In the genomic region with DNA sequence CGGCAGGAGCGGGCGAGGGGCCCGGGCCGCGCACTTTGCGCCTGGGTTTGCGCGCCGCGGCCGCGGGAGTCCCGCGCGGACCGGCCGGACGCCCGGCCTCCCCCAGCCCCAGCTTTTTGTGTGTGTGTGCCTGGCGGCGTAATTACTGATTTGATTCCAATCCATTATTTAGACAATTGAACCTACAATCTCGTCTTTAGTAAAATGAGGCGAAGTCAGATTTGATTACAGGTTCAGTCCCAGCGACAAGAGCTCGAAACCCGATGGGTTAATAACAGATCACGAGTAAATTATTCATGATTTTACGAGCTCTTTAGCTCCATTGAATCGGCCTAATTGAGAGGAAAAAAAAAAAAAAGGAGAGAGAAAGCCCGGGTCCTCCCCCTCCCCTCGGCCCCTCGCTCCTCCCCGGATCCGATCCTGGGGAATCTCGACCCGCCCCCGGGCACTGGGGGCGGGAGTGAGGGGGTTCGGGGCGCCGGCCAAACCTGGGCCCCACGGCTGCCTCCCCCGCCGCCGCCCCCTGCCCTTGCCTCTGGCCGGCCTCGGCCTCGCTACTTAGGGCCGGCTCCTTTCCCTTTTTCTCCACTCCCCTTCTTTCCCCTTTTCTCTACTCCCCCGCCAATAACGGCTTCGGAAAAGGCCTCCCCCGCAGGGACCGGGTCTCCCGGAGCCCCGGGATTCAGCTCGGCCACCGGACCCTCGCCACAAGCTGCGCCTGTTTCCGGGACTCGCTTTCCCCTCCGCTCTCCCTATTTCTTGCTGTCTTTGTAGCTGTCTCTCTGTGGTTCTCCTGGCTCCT, we compare ENCODE assay signal across 9 cellular contexts. TPM values are rescaled to one million over a fixed set of nuclear protein-coding genes. Genes with fewer than 3 reads are reported as not detected.
A peak's percentile ranks its signal among the peaks of the same experiment; 100 is the strongest.
DNase-seq lines count a peak whose midpoint lies in the region; ATAC-seq and TF ChIP-seq lines count a peak whose summit lies in the region.
"Had no signal": no experiment of that assay in that cellular context is flagged by ENCODE, and none has a peak within 500 bp of the region (broad histone marks: within the 10 kb centered on the region; RNA-seq: fewer than 3 reads in every experiment).

No MANE protein-coding gene starts in this region.

- H3K23me2 ChIP-seq in H9 (ENCODE audit: insufficient read length, low read depth, low read length, poor library complexity, severe bottlenecking), result peaks cover 9% of the 10 kb centered on the region

- H4K20me1 ChIP-seq in H9 (ENCODE audit: control insufficient read depth, insufficient read depth, insufficient read length), result peaks cover 3% of the 10 kb centered on the region

- H3K4me1 Mint-ChIP-seq in H9 (peaks cover 38 to 68% of the 10 kb centered on the region in 2 experiments), MCF 10A (ENCODE audit: insufficient read depth, unreplicated experiment) (peaks cover 11% of the 10 kb centered on the region)
- H3K4me1 Mint-ChIP-seq in naive thymus-derived CD4-positive, alpha-beta T cell, result peaks cover 15 to 57% (median 38%) of the 10 kb centered on the region in 7 donors

- no peaks in the 10 kb centered on the region for H3K79me2 ChIP-seq in H9 (ENCODE audit: insufficient read depth, low read length)

- no peak overlapping the region for H3K23ac ChIP-seq in H9 (ENCODE audit: insufficient read length, low read depth, low read length)

- H4K91ac ChIP-seq in H9 (ENCODE audit: insufficient read length, low read depth, low read length), result no peak overlapping the region

- ATAC-seq in naive thymus-derived CD4-positive, alpha-beta T cell, result no peak
- ATAC-seq in HG02798 (IDR thresholded peaks at IDR 0.05; ENCODE audit: poor library complexity, unreplicated experiment), result no peak

- no peaks in the 10 kb centered on the region for H3K36me3 ChIP-seq in naive thymus-derived CD4-positive, alpha-beta T cell (ENCODE audit: control insufficient read depth in 2 of 3, insufficient read depth in 3 of 3, low read length in 3 of 3)

- BruUV-seq in MCF 10A (replicated peaks; lab: Mats Ljungman, UMichigan), result no TSS peak

- H3K56ac ChIP-seq in H9 (ENCODE audit: insufficient read length, low read depth, low read length), result no peak overlapping the region

- H3K27ac ChIP-seq in H9 (ENCODE audit: insufficient read length, low read depth, low read length), result no peak overlapping the region
- no peak overlapping the region for H3K27ac ChIP-seq in naive thymus-derived CD4-positive, alpha-beta T cell (ENCODE audit: low read depth, low read length)
- H3K27ac ChIP-seq: epithelial cell of prostate had no signal

- TF ChIP-seq CTCF in AG10803 (conservative IDR thresholded peaks at IDR 0.05; ENCODE audit: low read length), result no peak
- no peak for TF ChIP-seq CTCF in H9 (conservative IDR thresholded peaks at IDR 0.05)
- TF ChIP-seq CTCF in MCF 10A (IDR thresholded peaks at IDR 0.05; ENCODE audit: unreplicated experiment), result no peak

- no peak for DNase-seq in AG10803 (ENCODE audit: low read depth)
- DNase-seq in H9, result peak; percentile 55
- DNase-seq in MCF 10A (ENCODE audit: unreplicated experiment), result no peak
- DNase-seq in naive thymus-derived CD4-positive, alpha-beta T cell, result no peak
- DNase-seq in SKM-1 (lab: John Stamatoyannopoulos, UW; ENCODE audit: unreplicated experiment), result no peak
- DNase-seq in superior temporal gyrus (ENCODE audit: extremely low spot score), result no peak
- DNase-seq in NCI-H2171 treated with DMSO at 0.1 percent for 48 hours (lab: John Stamatoyannopoulos, UW), result no peak

- no peak overlapping the region for H3K4ac ChIP-seq in H9 (ENCODE audit: low read depth, low read length)

- peak overlapping the region; percentile 68 for H3K4me2 ChIP-seq in H9 (ENCODE audit: insufficient read depth, insufficient read length, low read length)

- H3K79me1 ChIP-seq in H9 (ENCODE audit: insufficient read depth, low read depth, low read length, poor library complexity, severe bottlenecking), result no peaks in the 10 kb centered on the region

- H3K4me3 Mint-ChIP-seq in H9 (peak overlapping the region; percentile 47 to 84), MCF 10A (ENCODE audit: unreplicated experiment) (peak overlapping the region; percentile 59)
- H3K4me3 Mint-ChIP-seq in naive thymus-derived CD4-positive, alpha-beta T cell, result peak overlapping the region; percentile 3 to 80 (median 58)

- CTCF ChIA-PET in MCF 10A (lab: Yijun Ruan, JAX), result interaction anchor here (0.6 kb wide), 1 partner anchor 377 kb away, joined by 3 read pairs; no protein-coding TSS in a partner anchor
- CTCF ChIA-PET in naive thymus-derived CD4-positive, alpha-beta T cell (lab: Charles Lee), result interaction anchor here (0.6 kb wide), 1 partner anchor 440 kb away, joined by 3 read pairs; no protein-coding TSS in a partner anchor

- no peak overlapping the region for H3T11ph ChIP-seq in H9 (ENCODE audit: low read length)

- peak overlapping the region; percentile 36; the same call in 1 of the 2 replicates for H3K4me3 ChIP-seq in AG10803 (ENCODE audit: low read length)
- no peak overlapping the region for H3K4me3 ChIP-seq in naive thymus-derived CD4-positive, alpha-beta T cell (ENCODE audit: low read length)

- no peak overlapping the region for H3K18ac ChIP-seq in H9 (ENCODE audit: insufficient read length, low read depth, low read length)

- no peak overlapping the region for H2AK5ac ChIP-seq in H9 (ENCODE audit: insufficient read length, low read length)

- intact Hi-C loops in MCF 10A (cut with micrococcal nuclease), result no loop called here
- intact Hi-C loops in naive thymus-derived CD4-positive, alpha-beta T cell (cut with micrococcal nuclease), result no loop called here

- H2BK12ac ChIP-seq in H9 (ENCODE audit: insufficient read length, low read depth, low read length), result no peak overlapping the region

- H2BK20ac ChIP-seq in H9 (ENCODE audit: low read depth, low read length, poor library complexity, severe bottlenecking), result no peak overlapping the region

- H3K9me3 ChIP-seq in H9 (ENCODE audit: control insufficient read depth, low read depth, low read length), result no peaks in the 10 kb centered on the region
- no peaks in the 10 kb centered on the region for H3K9me3 ChIP-seq in naive thymus-derived CD4-positive, alpha-beta T cell (ENCODE audit: control insufficient read depth in 2 of 3, low read length in 3 of 3)

- H3K4me1 ChIP-seq in H9 (ENCODE audit: insufficient read depth, low read length), result no peaks in the 10 kb centered on the region
- peaks cover 3 to 13% of the 10 kb centered on the region in 2 donors for H3K4me1 ChIP-seq in naive thymus-derived CD4-positive, alpha-beta T cell (ENCODE audit: control insufficient read depth in 2 of 2, insufficient read depth in 2 of 2, low read length in 2 of 2)

- no peak overlapping the region for H4K5ac ChIP-seq in H9 (ENCODE audit: insufficient read length, low read depth, low read length)

- peaks cover 74% of the 10 kb centered on the region for H3K27me3 ChIP-seq in H9 (ENCODE audit: insufficient read depth, low read length)
- peaks cover 17 to 34% of the 10 kb centered on the region in 2 donors for H3K27me3 ChIP-seq in naive thymus-derived CD4-positive, alpha-beta T cell (ENCODE audit: control insufficient read depth in 2 of 2, insufficient read depth in 2 of 2, low read length in 2 of 2)

- no peak overlapping the region for H3K14ac ChIP-seq in H9 (ENCODE audit: insufficient read depth, low read length)

- POLR2A ChIA-PET in MCF 10A (lab: Yijun Ruan, JAX), result no interaction called here
- POLR2A ChIA-PET in naive thymus-derived CD4-positive, alpha-beta T cell (lab: Charles Lee), result no interaction called here

- H3K27ac Mint-ChIP-seq in H9, result no peak overlapping the region; a peak in 2 of 7 replicates
- H3K27ac Mint-ChIP-seq in MCF 10A (ENCODE audit: low read depth, unreplicated experiment), result no peak overlapping the region
- H3K27ac Mint-ChIP-seq in naive thymus-derived CD4-positive, alpha-beta T cell, result peak overlapping the region in 1 of 9 donors; percentile 76

- peaks cover 99% of the 10 kb centered on the region for H3K27me3 Mint-ChIP-seq in H9 (ENCODE audit: low read depth)
- peaks cover 48% of the 10 kb centered on the region for H3K27me3 Mint-ChIP-seq in MCF 10A (ENCODE audit: insufficient read depth, unreplicated experiment)
- peaks cover 72 to 86% (median 77%) of the 10 kb centered on the region in 5 donors for H3K27me3 Mint-ChIP-seq in naive thymus-derived CD4-positive, alpha-beta T cell

- WGBS in H9 (ENCODE audit: extremely low coverage, insufficient read length, low lambda C conversion rate), result no CpG with 5 or more reads among the region's 64 CpGs

- H3K36me3 Mint-ChIP-seq in H9 (ENCODE audit: insufficient read depth in 1 of 3, low read depth in 3 of 3), result peaks cover 0 to 2% (median 0%) of the 10 kb centered on the region in 3 experiments; a peak in 4 of 7 replicates
- H3K36me3 Mint-ChIP-seq in MCF 10A (ENCODE audit: insufficient read depth, unreplicated experiment), result peaks cover 5% of the 10 kb centered on the region
- peaks cover 0 to 4% (median 0%) of the 10 kb centered on the region in 5 donors for H3K36me3 Mint-ChIP-seq in naive thymus-derived CD4-positive, alpha-beta T cell

- H3K9ac ChIP-seq in H9 (ENCODE audit: extremely low read depth, insufficient read length, low read length), result no peak overlapping the region

- no peak overlapping the region for H2AFZ ChIP-seq in H9 (ENCODE audit: low read length)

- no peak overlapping the region for H2BK15ac ChIP-seq in H9 (ENCODE audit: low read depth, low read length)

- H4K8ac ChIP-seq in H9 (replicated peaks; ENCODE audit: insufficient read length, low read depth, low read length), result no peak overlapping the region

- peaks cover 0 to 2% of the 10 kb centered on the region in 2 experiments; a peak in 2 of 5 replicates for H3K9me3 Mint-ChIP-seq in H9
- H3K9me3 Mint-ChIP-seq in MCF 10A (ENCODE audit: unreplicated experiment), result no peaks in the 10 kb centered on the region
- peaks cover 0 to 10% (median 0%) of the 10 kb centered on the region in 11 donors for H3K9me3 Mint-ChIP-seq in naive thymus-derived CD4-positive, alpha-beta T cell

- H2BK5ac ChIP-seq in H9 (ENCODE audit: insufficient read length, low read length), result no peak overlapping the region

- H2BK120ac ChIP-seq in H9 (ENCODE audit: low read depth, low read length, poor library complexity, severe bottlenecking), result no peak overlapping the region

RNA-seq across cellular contexts. Expression of a gene that starts 6.6 kb away (rescaled TPM):
- total RNA-seq in H9 (2021) (not detected in 2 replicates), MCF 10A (2022) (0.20 and 0.63 TPM in 2 replicates)
- total RNA-seq in naive thymus-derived CD4-positive, alpha-beta T cell, result not detected
- not detected for polyA plus RNA-seq in naive thymus-derived CD4-positive, alpha-beta T cell
